ENCODE assay signal across 14 cellular contexts in genomic region chr10:14840178-14840577, GRCh38. TPM values are rescaled to one million over a fixed set of nuclear protein-coding genes. Genes with fewer than 3 reads are reported as not detected.
DNase-seq lines count a peak whose midpoint lies in the region; ATAC-seq, FAIRE-seq and TF ChIP-seq lines count a peak whose summit lies in the region.
"Had no signal": no experiment of that assay in that cellular context is flagged by ENCODE, and none has a peak within 500 bp of the region (broad histone marks: within the 10 kb centered on the region; RNA-seq: fewer than 3 reads in every experiment).

No MANE protein-coding gene starts in this region.

- peaks cover 19% of the 10 kb centered on the region for H3K4me1 Mint-ChIP-seq in activated T-cell treated with anti-CD3 and anti-CD28 coated beads, Interleukin-2, amount 50 U/mL, for 4 hours (ENCODE audit: low read depth)

- intact Hi-C loops in K562 (cut with micrococcal nuclease) (no loop called here), sigmoid colon (cut with DNase I) (no loop called here)

- H3K9me1 ChIP-seq in K562 (ENCODE audit: control insufficient read depth, insufficient read depth, low read length), result no peaks in the 10 kb centered on the region

- H3K4me3 ChIP-seq in Karpas-422 (ENCODE audit: low read length) (no peak overlapping the region), K562 (no peak overlapping the region), neuron (ENCODE audit: low read length) (peak overlapping the region; percentile 4), sigmoid colon (no peak overlapping the region)

- TF ChIP-seq CTCF in K562 (IDR thresholded peaks at IDR 0.05 in 2 of 3, conservative IDR thresholded peaks at IDR 0.05 in 1 of 3; ENCODE audit: insufficient read depth in 2 of 3, low read depth in 1 of 3, low read length in 3 of 3) (no peak), sigmoid colon (IDR thresholded peaks at IDR 0.05) (no peak)

- peaks cover 44% of the 10 kb centered on the region; the same call in 1 of the 2 replicates for H3K36me3 ChIP-seq in Karpas-422 (ENCODE audit: insufficient read depth, low read length)
- H3K36me3 ChIP-seq in K562 (ENCODE audit: control insufficient read depth, insufficient read depth, low read length), result peaks cover 57% of the 10 kb centered on the region
- H3K36me3 ChIP-seq in neuron (ENCODE audit: insufficient read depth, low read length), result peaks cover 49% of the 10 kb centered on the region
- peaks cover 13 to 52% (median 25%) of the 10 kb centered on the region in 4 donors for H3K36me3 ChIP-seq in sigmoid colon

- CTCF ChIA-PET in K562 (lab: Yijun Ruan, JAX; ENCODE audit: low intra/inter-chr PET ratio), result no interaction called here

- DNase-seq in activated T-cell treated with anti-CD3 and anti-CD28 coated beads, Interleukin-2, amount 50 U/mL, for 4 hours, result no peak
- DNase-seq in activated T-cell treated with anti-CD3 and anti-CD28 coated beads for 4 hours, result no peak
- DNase-seq in Karpas-422, result no peak
- no peak for DNase-seq in K562 (ENCODE audit: extremely low read depth in 1 of 4, low spot score in 3 of 4)
- DNase-seq in sigmoid colon, result no peak
- DNase-seq in stimulated activated CD4-positive, alpha-beta T cell treated with anti-CD3 and anti-CD28 coated beads, Interleukin-2, amount 100 ng/mL, for 24 hours, result no peak
- DNase-seq: activated CD4-positive, alpha-beta T cell treated with anti-CD3 and anti-CD28 coated beads, Interleukin-2, amount 50 U/mL, for 48 hours; central memory CD4-positive, alpha-beta T cell; effector memory CD4-positive, alpha-beta T cell; NCI-H1694; SHP77; stimulated activated naive CD4-positive, alpha-beta T cell treated with Interleukin-2 at 50 U/mL for 16 hours had no signal

- peak overlapping the region; percentile 67 for H3K4me3 Mint-ChIP-seq in activated T-cell treated with anti-CD3 and anti-CD28 coated beads, Interleukin-2, amount 50 U/mL, for 4 hours

- FAIRE-seq in K562 (lab: Jason Lieb, UNC), result no peak

- POLR2A ChIA-PET in K562 (lab: Yijun Ruan, JAX), result interaction anchor here (1.2 kb wide), 1 partner anchor 113 kb away, joined by 3 read pairs; no protein-coding TSS in a partner anchor

- H2AFZ ChIP-seq in Karpas-422 (ENCODE audit: low read length) (no peak overlapping the region), K562 (ENCODE audit: low read depth, low read length) (no peak overlapping the region), neuron (ENCODE audit: low read depth, low read length) (no peak overlapping the region)

- no peak for TF ChIP-seq EP300 in K562 (IDR thresholded peaks at IDR 0.05; ENCODE audit: low read length)
- no peak for TF ChIP-seq EP300 in sigmoid colon (IDR thresholded peaks at IDR 0.05)

- 95% methylated on average over 2 of the region's 2 CpGs for whole genome bisulfite sequencing in K562 (ENCODE audit: insufficient coverage, low coverage, missing lambda C conversion rate)
- 94 to 96% methylated on average over 2 of the region's 2 CpGs for WGBS in sigmoid colon, 2 donors

- H3K79me2 ChIP-seq in Karpas-422 (ENCODE audit: low read length) (peaks cover 68% of the 10 kb centered on the region), K562 (ENCODE audit: control insufficient read depth, insufficient read depth, low read length) (peaks cover 73% of the 10 kb centered on the region)

- H3K9me3 Mint-ChIP-seq in activated T-cell treated with anti-CD3 and anti-CD28 coated beads, Interleukin-2, amount 50 U/mL, for 4 hours, result no peaks in the 10 kb centered on the region

- H3K4me2 ChIP-seq in Karpas-422 (ENCODE audit: low read depth, low read length, poor library complexity, severe bottlenecking) (peak overlapping the region; percentile 5), K562 (ENCODE audit: insufficient read depth, low read length) (no peak overlapping the region)

- no peak for TF ChIP-seq POLR2A in K562 (conservative IDR thresholded peaks at IDR 0.05)
- TF ChIP-seq POLR2A in sigmoid colon (IDR thresholded peaks at IDR 0.05), result no peak

- no peaks in the 10 kb centered on the region for H3K9me2 ChIP-seq in Karpas-422 (replicated peaks; ENCODE audit: insufficient read depth, low read length)

- H3K27ac ChIP-seq in Karpas-422 (ENCODE audit: low read length) (no peak overlapping the region), K562 (ENCODE audit: extremely low read depth, low read depth, low read length) (no peak overlapping the region), sigmoid colon (no peak overlapping the region)

- H3K4me1 ChIP-seq in Karpas-422 (ENCODE audit: low read length) (peaks cover 17% of the 10 kb centered on the region), K562 (replicated peaks in 1 of 2; ENCODE audit: control insufficient read depth in 2 of 2, insufficient read depth in 2 of 2, low read length in 2 of 2) (peaks cover 8 to 18% of the 10 kb centered on the region in 2 experiments), neuron (ENCODE audit: insufficient read depth, low read length) (peaks cover 8% of the 10 kb centered on the region), sigmoid colon (peaks cover 0 to 27% (median 17%) of the 10 kb centered on the region in 4 donors)

- peaks cover 29% of the 10 kb centered on the region for H3K36me3 Mint-ChIP-seq in activated T-cell treated with anti-CD3 and anti-CD28 coated beads, Interleukin-2, amount 50 U/mL, for 4 hours (ENCODE audit: insufficient read depth)

- TF ChIP-seq RAD21 in K562 (CRISPR knock-in tag; conservative IDR thresholded peaks at IDR 0.05 in 1 of 2, IDR thresholded peaks at IDR 0.05 in 1 of 2), result no peak

- H3K9me3 ChIP-seq in Karpas-422 (ENCODE audit: low read length) (no peaks in the 10 kb centered on the region), K562 (replicated peaks; ENCODE audit: control insufficient read depth, insufficient read depth, low read depth, low read length) (no peaks in the 10 kb centered on the region), neuron (ENCODE audit: low read length) (no peaks in the 10 kb centered on the region), sigmoid colon (no peaks in the 10 kb centered on the region)

- ATAC-seq in activated T-cell treated with anti-CD3 and anti-CD28 coated beads, Interleukin-2, amount 50 U/mL, for 4 hours, result no peak
- no peak for ATAC-seq in K562
- no peak for ATAC-seq in GM18858 (IDR thresholded peaks at IDR 0.05; ENCODE audit: unreplicated experiment)

- in situ Hi-C loops in K562 (cut with MboI), result no loop called here

- no TSS peak for BruUV-seq in K562 (replicated peaks; lab: Mats Ljungman, UMichigan)

- H3K9ac ChIP-seq in Karpas-422 (ENCODE audit: low read length), result no peak overlapping the region
- no peak overlapping the region for H3K9ac ChIP-seq in K562 (ENCODE audit: insufficient read depth in 1 of 2, low read depth in 2 of 2, low read length in 2 of 2)

- H4K20me1 ChIP-seq in Karpas-422 (ENCODE audit: insufficient read depth, low read depth, low read length) (peaks cover 10% of the 10 kb centered on the region; the same call in 1 of the 2 replicates), K562 (replicated peaks; ENCODE audit: control insufficient read depth, insufficient read depth, low read length) (peaks cover 7% of the 10 kb centered on the region; the same call in 1 of the 2 replicates)

- H3K27me3 Mint-ChIP-seq in activated T-cell treated with anti-CD3 and anti-CD28 coated beads, Interleukin-2, amount 50 U/mL, for 4 hours (ENCODE audit: low read depth), result no peaks in the 10 kb centered on the region

- H3K27me3 ChIP-seq in Karpas-422 (ENCODE audit: low read length) (no peaks in the 10 kb centered on the region), K562 (ENCODE audit: control insufficient read depth in 2 of 2, insufficient read depth in 2 of 2, low read length in 2 of 2) (no peaks in the 10 kb centered on the region), neuron (ENCODE audit: insufficient read depth, low read length) (no peaks in the 10 kb centered on the region), sigmoid colon (no peaks in the 10 kb centered on the region)

RNA-seq across cellular contexts. Expression of gene HSPA14, which starts 2.1 kb away (rescaled TPM):
- 10 to 100 TPM; 53.9 to 58.5 (median 54.6) TPM for total RNA-seq in activated T-cell treated with anti-CD3 and anti-CD28 coated beads, Interleukin-2, amount 50 U/mL, for 4 hours
- total RNA-seq in Karpas-422 (2014; rRNA removed; shearing (Covaris generic); ENCODE audit: low replicate concordance), result 34.2 and 34.8 TPM in 2 replicates
- total RNA-seq in K562 (2011; cell fraction: chromatin; rRNA removed; ENCODE audit: low replicate concordance), result 10.9 and 32.7 TPM in 2 replicates
- 6.5 and 8.0 TPM in 2 replicates for total RNA-seq in K562 (2011; cell fraction: nucleolus; rRNA removed)
- 16.4 and 26.8 TPM in 2 replicates for total RNA-seq in K562 (2011; cell fraction: nucleoplasm; rRNA removed)
- total RNA-seq in K562 (2014; rRNA removed), result 38.9 and 47.9 TPM in 2 replicates
- 65.1 and 77.7 TPM in 2 replicates for total RNA-seq in K562 (2014; rRNA removed; fragmentation: Illumina TruSeq; extraction: Trizol)
- total RNA-seq in K562 (2015; rRNA removed; fragmentation: Illumina TruSeq; extraction: Trizol), result 57.5 and 63.2 TPM in 2 replicates
- total RNA-seq in K562 (2021), result 41.9 and 46.2 TPM in 2 replicates
- 52.3 and 71.5 TPM in 2 replicates for polyA plus RNA-seq in K562 (2011; rRNA removed)
- 12.0 and 24.9 TPM in 2 replicates for polyA plus RNA-seq in K562 (2011; cell fraction: cytosol; rRNA removed)
- 16.6 and 28.1 TPM in 2 replicates for polyA plus RNA-seq in K562 (2011; cell fraction: nucleus; rRNA removed)
- polyA plus RNA-seq in K562 (2012), result 25.4 and 33.0 TPM in 2 replicates
- 47.0 and 51.9 TPM in 2 replicates for polyA plus RNA-seq in K562 (2014; fragmentation: Illumina TruSeq; extraction: Trizol)
- polyA plus RNA-seq in K562 (2014; fragmentation: Nextera tagmentation; extraction: Ambion mirVana), result 10 to 100 TPM; 70.1 to 75.0 TPM
- polyA plus RNA-seq in K562 (2014; rRNA removed), result 54.1 and 56.5 TPM in 2 replicates
- 38.8 and 40.3 TPM in 2 replicates for polyA minus RNA-seq in K562 (2011; rRNA and poly(A)+ RNA removed)
- polyA minus RNA-seq in K562 (2011; cell fraction: cytosol; rRNA and poly(A)+ RNA removed), result 8.4 and 15.2 TPM in 2 replicates
- polyA minus RNA-seq in K562 (2011; cell fraction: nucleus; rRNA and poly(A)+ RNA removed), result 9.8 and 19.3 TPM in 2 replicates
- total RNA-seq in sigmoid colon, result 10 to 100 TPM in 2 of 4 donors, 1 to 10 TPM in 2; 10.0 to 13.4 (median 11.6) TPM
- polyA plus RNA-seq in sigmoid colon, result 10 to 100 TPM; 16.1 to 19.8 (median 19.7) TPM

RNA-seq across cellular contexts. Expression of gene MSANTD7, which starts 2.1 kb away (rescaled TPM):
- 10 to 100 TPM; 28.1 to 33.0 (median 32.0) TPM for total RNA-seq in activated T-cell treated with anti-CD3 and anti-CD28 coated beads, Interleukin-2, amount 50 U/mL, for 4 hours
- total RNA-seq in Karpas-422 (2014; rRNA removed; shearing (Covaris generic); ENCODE audit: low replicate concordance), result 22.1 and 25.0 TPM in 2 replicates
- total RNA-seq in K562 (2011; cell fraction: chromatin; rRNA removed; ENCODE audit: low replicate concordance), result 19.1 and 30.9 TPM in 2 replicates
- total RNA-seq in K562 (2011; cell fraction: nucleolus; rRNA removed), result 16.7 and 18.6 TPM in 2 replicates
- 22.8 and 36.6 TPM in 2 replicates for total RNA-seq in K562 (2011; cell fraction: nucleoplasm; rRNA removed)
- total RNA-seq in K562 (2014; rRNA removed) (25.0 and 26.9 TPM in 2 replicates), K562 (2014; rRNA removed; fragmentation: Illumina TruSeq; extraction: Trizol) (23.6 and 24.5 TPM in 2 replicates), K562 (2015; rRNA removed; fragmentation: Illumina TruSeq; extraction: Trizol) (26.6 and 27.3 TPM in 2 replicates), K562 (2021) (26.4 and 27.2 TPM in 2 replicates), sigmoid colon (1 to 10 TPM; 4.7 to 8.1 (median 5.8) TPM)
- polyA plus RNA-seq in K562 (2011; rRNA removed) (14.6 and 18.9 TPM in 2 replicates), K562 (2014; fragmentation: Illumina TruSeq; extraction: Trizol) (24.3 and 24.7 TPM in 2 replicates), K562 (2014; fragmentation: Nextera tagmentation; extraction: Ambion mirVana) (1 to 10 TPM; 5.2 to 7.1 TPM), K562 (2014; rRNA removed) (16.2 and 18.8 TPM in 2 replicates), sigmoid colon (1 to 10 TPM; 3.2 to 6.3 (median 3.6) TPM)
- polyA plus RNA-seq in K562 (2011; cell fraction: cytosol; rRNA removed), result 9.0 and 9.9 TPM in 2 replicates
- polyA plus RNA-seq in K562 (2011; cell fraction: nucleus; rRNA removed), result 12.3 and 17.3 TPM in 2 replicates
- polyA plus RNA-seq in K562 (2012), result 11.3 and 18.0 TPM in 2 replicates
- 35.3 and 37.1 TPM in 2 replicates for polyA minus RNA-seq in K562 (2011; rRNA and poly(A)+ RNA removed)
- 17.9 and 24.7 TPM in 2 replicates for polyA minus RNA-seq in K562 (2011; cell fraction: cytosol; rRNA and poly(A)+ RNA removed)
- polyA minus RNA-seq in K562 (2011; cell fraction: nucleus; rRNA and poly(A)+ RNA removed), result 24.0 and 40.5 TPM in 2 replicates

RNA-seq across cellular contexts. Expression of gene CDNF, which starts 2.3 kb away (rescaled TPM):
- 1 to 10 TPM in 2 of 3 donors, under 1 TPM in 1; 0.71 to 2.1 (median 1.0) TPM for total RNA-seq in activated T-cell treated with anti-CD3 and anti-CD28 coated beads, Interleukin-2, amount 50 U/mL, for 4 hours
- total RNA-seq in Karpas-422 (2014; rRNA removed; shearing (Covaris generic); ENCODE audit: low replicate concordance), result 1.2 and 2.2 TPM in 2 replicates
- total RNA-seq in K562 (2011; cell fraction: chromatin; rRNA removed; ENCODE audit: low replicate concordance), result 0.37 and 0.83 TPM in 2 replicates
- total RNA-seq in K562 (2011; cell fraction: nucleolus; rRNA removed), result 0.83 and 2.2 TPM in 2 replicates
- total RNA-seq in K562 (2011; cell fraction: nucleoplasm; rRNA removed), result 0.53 and 0.73 TPM in 2 replicates
- total RNA-seq in K562 (2014; rRNA removed) (0.64 TPM in 1 of 2 replicates, not detected in the other), K562 (2014; rRNA removed; fragmentation: Illumina TruSeq; extraction: Trizol) (0.29 and 0.61 TPM in 2 replicates), K562 (2015; rRNA removed; fragmentation: Illumina TruSeq; extraction: Trizol) (0.33 and 0.60 TPM in 2 replicates), K562 (2021) (0.85 and 1.00 TPM in 2 replicates), sigmoid colon (1 to 10 TPM in 3 of 4 donors, not detected in 1; 1.5 to 2.9 (median 2.2) TPM)
- polyA plus RNA-seq in K562 (2011; rRNA removed) (0.93 and 1.6 TPM in 2 replicates), K562 (2014; fragmentation: Illumina TruSeq; extraction: Trizol) (0.61 and 0.96 TPM in 2 replicates), K562 (2014; fragmentation: Nextera tagmentation; extraction: Ambion mirVana) (under 1 TPM; 0.18 to 0.37 TPM), K562 (2014; rRNA removed) (1.1 and 1.6 TPM in 2 replicates), sigmoid colon (under 1 TPM in 1 of 3 donors, not detected in 2; 0.95 TPM)
- 0.13 and 1.2 TPM in 2 replicates for polyA plus RNA-seq in K562 (2011; cell fraction: cytosol; rRNA removed)
- polyA plus RNA-seq in K562 (2011; cell fraction: nucleus; rRNA removed), result 0.54 and 0.65 TPM in 2 replicates
- polyA plus RNA-seq in K562 (2012), result 0.64 and 2.2 TPM in 2 replicates
- 0.42 and 1.9 TPM in 2 replicates for polyA minus RNA-seq in K562 (2011; rRNA and poly(A)+ RNA removed)
- not detected in 2 replicates for polyA minus RNA-seq in K562 (2011; cell fraction: cytosol; rRNA and poly(A)+ RNA removed)
- polyA minus RNA-seq in K562 (2011; cell fraction: nucleus; rRNA and poly(A)+ RNA removed), result 0.40 and 1.4 TPM in 2 replicates

RNA-seq across cellular contexts. Expression of gene SUV39H2, which starts 38.5 kb away (rescaled TPM):
- total RNA-seq in activated T-cell treated with anti-CD3 and anti-CD28 coated beads, Interleukin-2, amount 50 U/mL, for 4 hours, result 10 to 100 TPM; 19.6 to 22.0 (median 21.6) TPM
- 15.7 and 23.8 TPM in 2 replicates for total RNA-seq in Karpas-422 (2014; rRNA removed; shearing (Covaris generic); ENCODE audit: low replicate concordance)
- 16.3 and 60.2 TPM in 2 replicates for total RNA-seq in K562 (2011; cell fraction: chromatin; rRNA removed; ENCODE audit: low replicate concordance)
- 9.0 and 13.4 TPM in 2 replicates for total RNA-seq in K562 (2011; cell fraction: nucleolus; rRNA removed)
- 27.8 and 58.1 TPM in 2 replicates for total RNA-seq in K562 (2011; cell fraction: nucleoplasm; rRNA removed)
- total RNA-seq in K562 (2014; rRNA removed) (26.4 and 28.1 TPM in 2 replicates), K562 (2014; rRNA removed; fragmentation: Illumina TruSeq; extraction: Trizol) (49.6 and 53.5 TPM in 2 replicates), K562 (2015; rRNA removed; fragmentation: Illumina TruSeq; extraction: Trizol) (37.5 and 41.3 TPM in 2 replicates), K562 (2021) (32.6 and 36.6 TPM in 2 replicates), sigmoid colon (1 to 10 TPM; 3.9 to 6.4 (median 5.3) TPM)
- polyA plus RNA-seq in K562 (2011; rRNA removed) (28.3 and 40.6 TPM in 2 replicates), K562 (2014; fragmentation: Illumina TruSeq; extraction: Trizol) (38.4 and 54.3 TPM in 2 replicates), K562 (2014; fragmentation: Nextera tagmentation; extraction: Ambion mirVana) (10 to 100 TPM; 41.7 to 45.7 TPM), K562 (2014; rRNA removed) (24.1 and 27.0 TPM in 2 replicates), sigmoid colon (1 to 10 TPM; 4.2 to 6.0 (median 4.6) TPM)
- polyA plus RNA-seq in K562 (2011; cell fraction: cytosol; rRNA removed), result 9.8 and 14.4 TPM in 2 replicates
- 9.0 and 12.6 TPM in 2 replicates for polyA plus RNA-seq in K562 (2011; cell fraction: nucleus; rRNA removed)
- 25.8 and 41.8 TPM in 2 replicates for polyA plus RNA-seq in K562 (2012)
- polyA minus RNA-seq in K562 (2011; rRNA and poly(A)+ RNA removed), result 54.9 and 57.6 TPM in 2 replicates
- polyA minus RNA-seq in K562 (2011; cell fraction: cytosol; rRNA and poly(A)+ RNA removed), result 14.4 and 22.8 TPM in 2 replicates
- polyA minus RNA-seq in K562 (2011; cell fraction: nucleus; rRNA and poly(A)+ RNA removed), result 18.8 and 29.1 TPM in 2 replicates
